Comparison of ENCODE assay signal across 1 cellular context in the genomic region with DNA sequence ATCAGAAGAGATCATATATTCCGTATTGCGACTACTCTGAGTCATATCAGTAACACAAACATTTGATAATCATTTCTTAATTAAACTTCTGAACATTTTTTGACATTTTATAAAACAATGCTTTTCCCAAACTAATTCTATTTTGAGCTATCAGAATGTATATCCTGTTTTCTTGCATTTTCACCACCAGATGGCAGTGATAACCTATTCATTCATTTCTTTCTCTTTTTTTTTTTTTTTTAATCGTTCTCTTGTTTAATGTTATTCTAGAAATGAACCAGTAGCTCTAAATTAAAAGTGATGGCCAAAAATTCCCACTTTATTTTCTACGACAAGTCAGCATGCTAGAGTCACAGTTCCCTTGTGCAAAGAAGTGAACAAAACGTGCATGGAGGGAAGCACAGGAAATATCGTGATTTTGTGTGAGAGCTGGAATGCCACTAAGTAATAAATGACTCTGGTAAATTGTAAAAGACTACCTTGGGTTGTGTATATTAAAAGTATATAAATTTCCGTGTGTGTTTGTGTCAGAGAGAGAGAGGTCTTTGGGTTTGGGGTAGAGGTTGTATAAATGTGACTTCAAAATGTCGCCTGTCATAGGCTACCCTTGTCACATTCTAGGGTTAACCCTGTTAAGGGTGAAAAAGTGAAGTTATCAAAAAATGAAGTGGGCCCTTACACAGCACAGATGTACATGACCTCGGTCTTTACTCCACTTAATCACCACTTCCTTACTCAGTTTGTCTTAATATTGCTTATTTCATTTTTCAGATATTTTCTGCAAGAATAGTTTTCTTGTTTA.
A peak's percentile ranks its signal among the peaks of the same experiment; 100 is the strongest.
TF ChIP-seq lines count a peak whose summit lies in the region.

No MANE protein-coding gene starts in this region.

TF ChIP-seq in K562, 482 proteins besides CTCF, POLR2A, EP300 and RAD21 (continued from another document):
- TF ChIP-seq, protein P1, sequence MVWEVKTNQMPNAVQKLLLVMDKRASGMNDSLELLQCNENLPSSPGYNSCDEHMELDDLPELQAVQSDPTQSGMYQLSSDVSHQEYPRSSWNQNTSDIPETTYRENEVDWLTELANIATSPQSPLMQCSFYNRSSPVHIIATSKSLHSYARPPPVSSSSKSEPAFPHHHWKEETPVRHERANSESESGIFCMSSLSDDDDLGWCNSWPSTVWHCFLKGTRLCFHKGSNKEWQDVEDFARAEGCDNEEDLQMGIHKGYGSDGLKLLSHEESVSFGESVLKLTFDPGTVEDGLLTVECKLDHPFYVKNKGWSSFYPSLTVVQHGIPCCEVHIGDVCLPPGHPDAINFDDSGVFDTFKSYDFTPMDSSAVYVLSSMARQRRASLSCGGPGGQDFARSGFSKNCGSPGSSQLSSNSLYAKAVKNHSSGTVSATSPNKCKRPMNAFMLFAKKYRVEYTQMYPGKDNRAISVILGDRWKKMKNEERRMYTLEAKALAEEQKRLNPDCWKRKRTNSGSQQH (CRISPR knock-in tag; IDR thresholded peaks at IDR 0.05), result no peak
- TF ChIP-seq POLR2B (IDR thresholded peaks at IDR 0.05; ENCODE audit: low read depth, partially characterized antibody), result no peak
- TF ChIP-seq KAT7 (CRISPR knock-in tag; IDR thresholded peaks at IDR 0.05; ENCODE audit: borderline replicate concordance), result no peak
- TF ChIP-seq, protein P2, sequence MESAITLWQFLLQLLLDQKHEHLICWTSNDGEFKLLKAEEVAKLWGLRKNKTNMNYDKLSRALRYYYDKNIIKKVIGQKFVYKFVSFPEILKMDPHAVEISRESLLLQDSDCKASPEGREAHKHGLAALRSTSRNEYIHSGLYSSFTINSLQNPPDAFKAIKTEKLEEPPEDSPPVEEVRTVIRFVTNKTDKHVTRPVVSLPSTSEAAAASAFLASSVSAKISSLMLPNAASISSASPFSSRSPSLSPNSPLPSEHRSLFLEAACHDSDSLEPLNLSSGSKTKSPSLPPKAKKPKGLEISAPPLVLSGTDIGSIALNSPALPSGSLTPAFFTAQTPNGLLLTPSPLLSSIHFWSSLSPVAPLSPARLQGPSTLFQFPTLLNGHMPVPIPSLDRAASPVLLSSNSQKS (CRISPR knock-in tag; IDR thresholded peaks at IDR 0.05), result no peak
- TF ChIP-seq CHCHD3 (CRISPR knock-in tag; IDR thresholded peaks at IDR 0.05), result no peak
- TF ChIP-seq, protein P3, sequence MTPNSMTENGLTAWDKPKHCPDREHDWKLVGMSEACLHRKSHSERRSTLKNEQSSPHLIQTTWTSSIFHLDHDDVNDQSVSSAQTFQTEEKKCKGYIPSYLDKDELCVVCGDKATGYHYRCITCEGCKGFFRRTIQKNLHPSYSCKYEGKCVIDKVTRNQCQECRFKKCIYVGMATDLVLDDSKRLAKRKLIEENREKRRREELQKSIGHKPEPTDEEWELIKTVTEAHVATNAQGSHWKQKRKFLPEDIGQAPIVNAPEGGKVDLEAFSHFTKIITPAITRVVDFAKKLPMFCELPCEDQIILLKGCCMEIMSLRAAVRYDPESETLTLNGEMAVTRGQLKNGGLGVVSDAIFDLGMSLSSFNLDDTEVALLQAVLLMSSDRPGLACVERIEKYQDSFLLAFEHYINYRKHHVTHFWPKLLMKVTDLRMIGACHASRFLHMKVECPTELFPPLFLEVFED (CRISPR knock-in tag; conservative IDR thresholded peaks at IDR 0.05), result no peak
- no peak for TF ChIP-seq ZNF212 (CRISPR knock-in tag; IDR thresholded peaks at IDR 0.05)
- no peak for TF ChIP-seq SRSF3 (IDR thresholded peaks at IDR 0.05; ENCODE audit: insufficient read depth, low read length)
- TF ChIP-seq, protein P4, sequence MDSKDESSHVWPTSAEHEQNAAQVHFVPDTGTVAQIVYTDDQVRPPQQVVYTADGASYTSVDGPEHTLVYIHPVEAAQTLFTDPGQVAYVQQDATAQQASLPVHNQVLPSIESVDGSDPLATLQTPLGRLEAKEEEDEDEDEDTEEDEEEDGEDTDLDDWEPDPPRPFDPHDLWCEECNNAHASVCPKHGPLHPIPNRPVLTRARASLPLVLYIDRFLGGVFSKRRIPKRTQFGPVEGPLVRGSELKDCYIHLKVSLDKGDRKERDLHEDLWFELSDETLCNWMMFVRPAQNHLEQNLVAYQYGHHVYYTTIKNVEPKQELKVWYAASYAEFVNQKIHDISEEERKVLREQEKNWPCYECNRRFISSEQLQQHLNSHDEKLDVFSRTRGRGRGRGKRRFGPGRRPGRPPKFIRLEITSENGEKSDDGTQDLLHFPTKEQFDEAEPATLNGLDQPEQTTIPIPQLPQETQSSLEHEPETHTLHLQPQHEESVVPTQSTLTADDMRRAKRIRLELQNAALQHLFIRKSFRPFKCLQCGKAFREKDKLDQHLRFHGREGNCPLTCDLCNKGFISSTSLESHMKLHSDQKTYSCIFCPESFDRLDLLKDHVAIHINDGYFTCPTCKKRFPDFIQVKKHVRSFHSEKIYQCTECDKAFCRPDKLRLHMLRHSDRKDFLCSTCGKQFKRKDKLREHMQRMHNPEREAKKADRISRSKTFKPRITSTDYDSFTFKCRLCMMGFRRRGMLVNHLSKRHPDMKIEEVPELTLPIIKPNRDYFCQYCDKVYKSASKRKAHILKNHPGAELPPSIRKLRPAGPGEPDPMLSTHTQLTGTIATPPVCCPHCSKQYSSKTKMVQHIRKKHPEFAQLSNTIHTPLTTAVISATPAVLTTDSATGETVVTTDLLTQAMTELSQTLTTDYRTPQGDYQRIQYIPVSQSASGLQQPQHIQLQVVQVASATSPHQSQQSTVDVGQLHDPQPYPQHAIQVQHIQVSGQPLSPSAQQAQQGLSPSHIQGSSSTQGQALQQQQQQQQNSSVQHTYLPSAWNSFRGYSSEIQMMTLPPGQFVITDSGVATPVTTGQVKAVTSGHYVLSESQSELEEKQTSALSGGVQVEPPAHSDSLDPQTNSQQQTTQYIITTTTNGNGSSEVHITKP (IDR thresholded peaks at IDR 0.05; ENCODE audit: partially characterized antibody), result no peak
- TF ChIP-seq ZNF384 (IDR thresholded peaks at IDR 0.05; ENCODE audit: low read depth, low read length), result peak; percentile 94
- TF ChIP-seq MIER1 (IDR thresholded peaks at IDR 0.05; ENCODE audit: low read depth), result no peak
